19 cellular contexts compared by ENCODE assay signal in genomic region chr21:32340863-32341848, GRCh38. TPM values are rescaled to one million over a fixed set of nuclear protein-coding genes. Genes with fewer than 3 reads are reported as not detected.
"Had no signal": no experiment of that assay in that cellular context is flagged by ENCODE, and none has a peak within 500 bp of the region (broad histone marks: within the 10 kb centered on the region; RNA-seq: fewer than 3 reads in every experiment).

No MANE protein-coding gene starts in this region.

- H3K4me1 ChIP-seq: foreskin keratinocyte, lower lobe of right lung, parathyroid adenoma, suprapubic skin had no signal

- H3K9ac ChIP-seq: parathyroid adenoma had no signal

- ATAC-seq: activated CD8-positive, alpha-beta T cell treated with anti-CD3 and anti-CD28 coated beads, Interleukin-2, amount 10 ng/mL, durations not matched to agents 7 days and 5 days; foreskin keratinocyte; left cardiac atrium; lower lobe of right lung; naive thymus-derived CD4-positive, alpha-beta T cell had no signal

- H3K27me3 ChIP-seq: foreskin keratinocyte, SJSA1, suprapubic skin had no signal

- H3K9me3 ChIP-seq: suprapubic skin had no signal

- H3K4me3 ChIP-seq: lower lobe of right lung, SJSA1, skin epidermis, suprapubic skin had no signal

- DNase-seq: activated CD4-positive, alpha-beta T cell treated with anti-CD3 and anti-CD28 coated beads, Interleukin-2, amount 10 ng/mL, durations not matched to agents 24 days and 14 days; activated CD4-positive, CD25-positive, alpha-beta regulatory T cell; activated CD8-positive, alpha-beta T cell treated with anti-CD3 and anti-CD28 coated beads, Interleukin-2, amount 10 ng/mL, durations not matched to agents 7 days and 5 days; activated naive CD4-positive, alpha-beta T cell treated with anti-CD3 and anti-CD28 coated beads for 36 hours; foreskin keratinocyte; left cardiac atrium; lower lobe of right lung; naive thymus-derived CD4-positive, alpha-beta T cell; retina; stimulated activated CD4-positive, alpha-beta T cell treated with anti-CD3 and anti-CD28 coated beads, Interleukin-4, amount 100 ng/mL, for 24 hours; stimulated activated naive CD4-positive, alpha-beta T cell treated with Interleukin-2 at 50 U/mL for 16 hours had no signal

- H3K27me3 Mint-ChIP-seq: activated CD4-positive, alpha-beta T cell treated with anti-CD3 and anti-CD28 coated beads, Interleukin-2, amount 10 ng/mL, durations not matched to agents 24 days and 14 days; naive thymus-derived CD4-positive, alpha-beta T cell; type B pancreatic cell had no signal

- H3K4me3 Mint-ChIP-seq: activated CD4-positive, alpha-beta T cell treated with anti-CD3 and anti-CD28 coated beads, Interleukin-2, amount 10 ng/mL, durations not matched to agents 24 days and 14 days; activated CD8-positive, alpha-beta T cell treated with anti-CD3 and anti-CD28 coated beads, Interleukin-2, amount 10 ng/mL, durations not matched to agents 7 days and 5 days; activated naive CD4-positive, alpha-beta T cell treated with anti-CD3 and anti-CD28 coated beads for 36 hours; naive thymus-derived CD4-positive, alpha-beta T cell; T-helper 2 cell treated with Interferon-gamma antibody and Interleukin-4, amounts not matched to agents 5 μg/mL and 100 μg/mL, for 36 hours; type B pancreatic cell had no signal

- H3K4me1 Mint-ChIP-seq: activated CD4-positive, alpha-beta T cell treated with anti-CD3 and anti-CD28 coated beads, Interleukin-2, amount 10 ng/mL, durations not matched to agents 24 days and 14 days had no signal

- H3K27ac ChIP-seq: foreskin keratinocyte, lower lobe of right lung, parathyroid adenoma, SJSA1, skin epidermis, suprapubic skin had no signal

- H3K27ac Mint-ChIP-seq: activated CD4-positive, alpha-beta T cell treated with anti-CD3 and anti-CD28 coated beads, Interleukin-2, amount 10 ng/mL, durations not matched to agents 24 days and 14 days; activated CD8-positive, alpha-beta T cell treated with anti-CD3 and anti-CD28 coated beads, Interleukin-2, amount 10 ng/mL, durations not matched to agents 7 days and 5 days; activated naive CD4-positive, alpha-beta T cell treated with anti-CD3 and anti-CD28 coated beads for 36 hours; T-helper 2 cell treated with Interferon-gamma antibody and Interleukin-4, amounts not matched to agents 5 μg/mL and 100 μg/mL, for 36 hours; type B pancreatic cell had no signal

RNA-seq across cellular contexts. Expression of gene MRAP, which starts 42.5 kb away (rescaled TPM):
- total RNA-seq: activated CD4-positive, alpha-beta T cell treated with anti-CD3 and anti-CD28 coated beads, Interleukin-2, amount 10 ng/mL, durations not matched to agents 24 days and 14 days; activated CD8-positive, alpha-beta T cell treated with anti-CD3 and anti-CD28 coated beads, Interleukin-2, amount 10 ng/mL, durations not matched to agents 7 days and 5 days; activated naive CD4-positive, alpha-beta T cell treated with anti-CD3 and anti-CD28 coated beads for 36 hours; endothelial cell of umbilical vein; foreskin keratinocyte; lower lobe of right lung; mononuclear cell; naive thymus-derived CD4-positive, alpha-beta T cell; SJSA1 had no signal
- polyA plus RNA-seq: endothelial cell of umbilical vein; foreskin keratinocyte; naive thymus-derived CD4-positive, alpha-beta T cell had no signal
